In genomic region chr6:41071923-41072835, GRCh38 we compare ENCODE assay signal across 8 cellular contexts. TPM values are rescaled to one million over a fixed set of nuclear protein-coding genes. Genes with fewer than 3 reads are reported as not detected.
A peak's percentile ranks its signal among the peaks of the same experiment; 100 is the strongest.
DNase-seq lines count a peak whose midpoint lies in the region; ATAC-seq, FAIRE-seq and TF ChIP-seq lines count a peak whose summit lies in the region.

Gene OARD1 (minus strand): TSS chr6:41072356. CDS start chr6:41071634, 722 bp downstream.

- no peak within 1 kb of the TSS for H2AFZ ChIP-seq in HepG2 (ENCODE audit: low read length)

- in situ Hi-C loops in HepG2 (cut with HindIII; ENCODE audit: extremely low pct_ligation_motif_present, low pct_unique_long_range_greater_than_20kb), result loop anchor here (5.0 kb wide), 1 partner anchor 75 kb away; no protein-coding TSS in a partner anchor

- H4K20me1 ChIP-seq in HepG2 (ENCODE audit: insufficient read depth, low read length), result peaks cover 17% of the 10 kb centered on the region

- TF ChIP-seq CTCF in C4-2B (conservative IDR thresholded peaks at IDR 0.05) (no peak), HepG2 (CRISPR knock-in tag; IDR thresholded peaks at IDR 0.05) (peak; percentile 66; the same call in 1 of the 2 replicates)

- peak within 1 kb of the TSS; percentile 97 to 100 (median 98) for H3K4me3 ChIP-seq in HepG2 (replicated peaks in 1 of 3; ENCODE audit: insufficient read depth in 1 of 3, low read depth in 2 of 3, low read length in 3 of 3)

- H3K79me2 ChIP-seq in HepG2 (ENCODE audit: insufficient read depth, low read length), result peaks cover 44% of the 10 kb centered on the region

- peak; percentile 79 for ATAC-seq in GM19395 (IDR thresholded peaks at IDR 0.05; ENCODE audit: unreplicated experiment)
- ATAC-seq in HG03565 (IDR thresholded peaks at IDR 0.05; ENCODE audit: unreplicated experiment), result peak; percentile 49
- peak; percentile 83 for ATAC-seq in HepG2

- H3K9me3 ChIP-seq in HepG2 (ENCODE audit: low read length), result no peaks in the 10 kb centered on the region

- intact Hi-C loops in HepG2 (cut with micrococcal nuclease; ENCODE audit: unreplicated experiment), result loop anchor here (2.0 kb wide), 2 partner anchors 113 to 173 kb away; no protein-coding TSS in a partner anchor

- FAIRE-seq in HepG2 (lab: Jason Lieb, UNC), result peak; percentile 83

- H3K27ac ChIP-seq in C4-2B (peak within 1 kb of the TSS; percentile 100), HepG2 (ENCODE audit: extremely low read length, insufficient read depth, low read length) (peak within 1 kb of the TSS; percentile 97)

- 2% methylated on average over 39 of the region's 63 CpGs for WGBS in HepG2 (ENCODE audit: low lambda C conversion rate)

- TF ChIP-seq EP300 in HepG2 (IDR thresholded peaks at IDR 0.05; ENCODE audit: low read depth in 2 of 2, low read length in 2 of 2) (peak in 1 of 2 experiments; percentile 50; a peak in 1 of 4 replicates), HepG2 (CRISPR knock-in tag; IDR thresholded peaks at IDR 0.05; ENCODE audit: borderline replicate concordance) (no peak)

- peaks cover 45% of the 10 kb centered on the region for H3K4me1 ChIP-seq in HepG2 (ENCODE audit: insufficient read depth, low read length)

- TSS peak; percentile 55 for BruUV-seq in HepG2 (replicated peaks; lab: Mats Ljungman, UMichigan)

- TF ChIP-seq POLR2A in HepG2 (IDR thresholded peaks at IDR 0.05; ENCODE audit: insufficient read depth in 1 of 2, low read depth in 2 of 2, low read length in 2 of 2), result peak; percentile 70 to 78

- POLR2A ChIA-PET in HepG2 (lab: Yijun Ruan, JAX), result interaction anchor here (0.6 to 3.0 kb wide), 24 partner anchors 9 to 1492 kb away, joined by 3 to 46 read pairs (median 4); partner anchors contain the start of genes TSPO2, UBR2 and UNC5CL

- peak within 1 kb of the TSS; percentile 93 for H3K4me2 ChIP-seq in HepG2 (ENCODE audit: low read depth, low read length)

- H3K36me3 ChIP-seq in HepG2 (replicated peaks in 1 of 2; ENCODE audit: control insufficient read depth in 1 of 2, insufficient read depth in 2 of 2, low read length in 2 of 2), result peaks cover 0 to 21% of the 10 kb centered on the region in 2 experiments; a peak in 3 of 5 replicates

- DNase-seq in NCI-H774 (lab: John Stamatoyannopoulos, UW) (peak; percentile 100), dermis blood vessel endothelial cell (peak; percentile 100), HepG2 (ENCODE audit: low spot score) (peak; percentile 99)
- DNase-seq in activated CD4-positive, alpha-beta T cell treated with anti-CD3 and anti-CD28 coated beads, Interleukin-2, amount 50 U/mL, for 4 hours, result peak; percentile 99
- peak; percentile 100 for DNase-seq in stimulated activated CD4-positive, alpha-beta T cell treated with anti-CD3 and anti-CD28 coated beads, Interleukin-4, amount 100 ng/mL, for 24 hours

- CTCF ChIA-PET in HepG2 (lab: Yijun Ruan, JAX; ENCODE audit: low intra/inter-chr PET ratio, low total read pairs), result no interaction called here

- no peaks in the 10 kb centered on the region; a peak in 2 of 5 replicates for H3K27me3 ChIP-seq in HepG2 (ENCODE audit: control insufficient read depth in 1 of 2, insufficient read depth in 2 of 2, low read length in 2 of 2)

- peak; percentile 31; the same call in 1 of the 2 replicates for TF ChIP-seq RAD21 in HepG2 (CRISPR knock-in tag; IDR thresholded peaks at IDR 0.05)

- peak within 1 kb of the TSS; percentile 99 for H3K9ac ChIP-seq in HepG2 (ENCODE audit: insufficient read depth, low read depth, low read length)

TF ChIP-seq in HepG2, 621 proteins besides CTCF, POLR2A, EP300 and RAD21 (continues in another document):
- TF ChIP-seq ZNF703 (CRISPR knock-in tag; IDR thresholded peaks at IDR 0.05; ENCODE audit: borderline replicate concordance) (0 out of 2 replicates have a peak, but pooled peaks have one; percentile 34), CC2D1A (CRISPR knock-in tag; IDR thresholded peaks at IDR 0.05) (no peak), DDIT3 (CRISPR knock-in tag; IDR thresholded peaks at IDR 0.05) (no peak), SRF (IDR thresholded peaks at IDR 0.05; ENCODE audit: low read depth, low read length) (0 out of 2 replicates have a peak, but pooled peaks have one; percentile 40), CEBPZ (IDR thresholded peaks at IDR 0.05; ENCODE audit: low read length) (no peak), ZNF3 (CRISPR knock-in tag; IDR thresholded peaks at IDR 0.05) (no peak), CSRNP2 (CRISPR knock-in tag; conservative IDR thresholded peaks at IDR 0.05; ENCODE audit: low read depth) (no peak), ZNF256 (CRISPR knock-in tag; conservative IDR thresholded peaks at IDR 0.05) (0 out of 2 replicates have a peak, but pooled peaks have one; percentile 24), ATF7 (IDR thresholded peaks at IDR 0.05) (no peak), ATF7 (CRISPR knock-in tag; IDR thresholded peaks at IDR 0.05) (0 out of 2 replicates have a peak, but pooled peaks have one; percentile 22), NR1H2 (CRISPR knock-in tag; IDR thresholded peaks at IDR 0.05; ENCODE audit: borderline replicate concordance, low read depth) (peak; percentile 88; the same call in 1 of the 2 replicates), GPN1 (CRISPR knock-in tag; IDR thresholded peaks at IDR 0.05; ENCODE audit: borderline replicate concordance) (no peak), YEATS2 (CRISPR knock-in tag; IDR thresholded peaks at IDR 0.05; ENCODE audit: borderline replicate concordance) (peak; percentile 68), ZNF709 (CRISPR knock-in tag; IDR thresholded peaks at IDR 0.05) (peak; percentile 83)

RNA-seq across cellular contexts. Expression of gene OARD1, which starts in this region (rescaled TPM):
- total RNA-seq in dermis blood vessel endothelial cell, result 11.2 and 11.6 TPM in 2 replicates
- total RNA-seq in HepG2 (2016; rRNA removed; fragmentation: Illumina TruSeq; extraction: Trizol), result 49.0 and 60.4 TPM in 2 replicates
- 27.4 and 28.2 TPM in 2 replicates for total RNA-seq in HepG2 (2016; cell fraction: cytosol; rRNA removed; fragmentation: Illumina TruSeq; extraction: Trizol; ENCODE audit: low read depth)
- 49.5 and 55.0 TPM in 2 replicates for total RNA-seq in HepG2 (2016; cell fraction: insoluble cytoplasmic fraction; rRNA removed; fragmentation: Illumina TruSeq; extraction: Trizol)
- 39.5 and 41.0 TPM in 2 replicates for total RNA-seq in HepG2 (2016; cell fraction: membrane; rRNA removed; fragmentation: Illumina TruSeq; extraction: Trizol)
- 50.8 and 56.3 TPM in 2 replicates for total RNA-seq in HepG2 (2016; cell fraction: nucleus; rRNA removed; fragmentation: Illumina TruSeq; extraction: Trizol)
- polyA plus RNA-seq in HepG2 (2011; rRNA removed), result 14.0 and 18.4 TPM in 2 replicates
- polyA plus RNA-seq in HepG2 (2011; cell fraction: cytosol; rRNA removed), result 8.9 and 11.4 TPM in 2 replicates
- 21.1 TPM in 2 replicates for polyA plus RNA-seq in HepG2 (2011; cell fraction: nucleus; rRNA removed)
- polyA plus RNA-seq in HepG2 (2012), result 29.6 and 43.1 TPM in 2 replicates
- polyA plus RNA-seq in HepG2 (2016; cell fraction: cytosol; fragmentation: Illumina TruSeq; extraction: Trizol; ENCODE audit: low read depth), result 32.3 and 41.1 TPM in 2 replicates
- polyA plus RNA-seq in HepG2 (2016; cell fraction: insoluble cytoplasmic fraction; fragmentation: Illumina TruSeq; extraction: Trizol; ENCODE audit: low read depth), result 75.4 and 76.2 TPM in 2 replicates
- polyA plus RNA-seq in HepG2 (2016; cell fraction: membrane; fragmentation: Illumina TruSeq; extraction: Trizol; ENCODE audit: low read depth), result 40.8 and 42.5 TPM in 2 replicates
- 45.0 and 50.9 TPM in 2 replicates for polyA plus RNA-seq in HepG2 (2016; cell fraction: nucleus; fragmentation: Illumina TruSeq; extraction: Trizol; ENCODE audit: insufficient read depth, low read depth)
- 5.5 and 10.5 TPM in 2 replicates for polyA minus RNA-seq in HepG2 (2011; rRNA and poly(A)+ RNA removed; ENCODE audit: low replicate concordance)
- 4.2 and 5.0 TPM in 2 replicates for polyA minus RNA-seq in HepG2 (2011; cell fraction: cytosol; rRNA and poly(A)+ RNA removed)
- 52.7 and 65.8 TPM in 2 replicates for polyA minus RNA-seq in HepG2 (2011; cell fraction: nucleus; rRNA and poly(A)+ RNA removed)

Comparison
In these comparisons a context has a peak if more than half of its experiments do, and no peak if none do; other contexts are left out.
1. Peak in every context shown above with its lines: DNase-seq, ATAC-seq, H3K4me3 ChIP-seq and H3K27ac ChIP-seq.